11 cellular contexts compared by ENCODE assay signal in genomic region chr17:43721537-43722268, GRCh38. TPM values are rescaled to one million over a fixed set of nuclear protein-coding genes. Genes with fewer than 3 reads are reported as not detected.
A peak's percentile ranks its signal among the peaks of the same experiment; 100 is the strongest.
DNase-seq lines count a peak whose midpoint lies in the region; ATAC-seq, FAIRE-seq and TF ChIP-seq lines count a peak whose summit lies in the region.
"Had no signal": no experiment of that assay in that cellular context is flagged by ENCODE, and none has a peak within 500 bp of the region (broad histone marks: within the 10 kb centered on the region; RNA-seq: fewer than 3 reads in every experiment).

No MANE protein-coding gene starts in this region.

- H3K14ac ChIP-seq in H1 (ENCODE audit: insufficient read length): no peak overlapping the region

- H3K9me3 ChIP-seq in H1 (ENCODE audit: insufficient read depth in 2 of 2, low read depth in 1 of 2, low read length in 1 of 2): no peaks in the 10 kb centered on the region

- TF ChIP-seq EP300 in H1 (IDR thresholded peaks at IDR 0.05; ENCODE audit: borderline replicate concordance in 1 of 2, low read depth in 2 of 2, low read length in 2 of 2): no peak

- H4K8ac ChIP-seq in H1 (ENCODE audit: extremely low read depth, insufficient read depth, low read length): no peak overlapping the region

- no peaks in the 10 kb centered on the region for H3K27me3 Mint-ChIP-seq in activated naive CD4-positive, alpha-beta T cell treated with anti-CD3 and anti-CD28 coated beads for 36 hours (ENCODE audit: low read depth)

- no peak overlapping the region for H3K23ac ChIP-seq in H1 (ENCODE audit: insufficient read length)

- H2BK5ac ChIP-seq in H1 (ENCODE audit: low read depth, low read length): no peak overlapping the region

- H2AFZ ChIP-seq in H1 (ENCODE audit: low read length): no peak overlapping the region

- H3K56ac ChIP-seq in H1 (replicated peaks; ENCODE audit: insufficient read length, low read depth, low read length): no peak overlapping the region

- H3K27ac Mint-ChIP-seq in activated naive CD4-positive, alpha-beta T cell treated with anti-CD3 and anti-CD28 coated beads for 36 hours: no peak overlapping the region
- H3K27ac Mint-ChIP-seq in stimulated activated effector memory CD8-positive, alpha-beta T cell treated with anti-CD3 and anti-CD28 coated beads, Interleukin-12 subunit alpha, Interleukin-12 subunit beta, amount 100 ng/mL, for 72 hours: peak overlapping the region; percentile 95

- peak overlapping the region in 2 of 4 experiments; percentile 38 to 68; a peak in 3 of 8 replicates for H3K4me3 ChIP-seq in H1 (ENCODE audit: extremely low read depth in 1 of 4, insufficient read depth in 2 of 4, low read depth in 3 of 4, low read length in 4 of 4)

- no peaks in the 10 kb centered on the region for H3K9me3 Mint-ChIP-seq in activated naive CD4-positive, alpha-beta T cell treated with anti-CD3 and anti-CD28 coated beads for 36 hours
- H3K9me3 Mint-ChIP-seq in stimulated activated effector memory CD8-positive, alpha-beta T cell treated with anti-CD3 and anti-CD28 coated beads, Interleukin-12 subunit alpha, Interleukin-12 subunit beta, amount 100 ng/mL, for 72 hours: no peaks in the 10 kb centered on the region

- TF ChIP-seq RAD21 in H1 (IDR thresholded peaks at IDR 0.05 in 1 of 2, conservative IDR thresholded peaks at IDR 0.05 in 1 of 2; ENCODE audit: low read depth in 2 of 2, low read length in 2 of 2): no peak

- peaks cover 5% of the 10 kb centered on the region; the same call in 1 of the 2 replicates for H3K23me2 ChIP-seq in H1 (ENCODE audit: low read depth, low read length)

- POLR2A ChIA-PET in H1 (lab: Charles Lee; ENCODE audit: partially characterized antibody): interaction anchor here (1.2 to 2.0 kb wide), 4 partner anchors 8 to 38 kb away, joined by 3 to 7 read pairs (median 6); no protein-coding TSS in a partner anchor

- H3K4me3 Mint-ChIP-seq in activated naive CD4-positive, alpha-beta T cell treated with anti-CD3 and anti-CD28 coated beads for 36 hours: peak overlapping the region; percentile 89
- peak overlapping the region; percentile 86 for H3K4me3 Mint-ChIP-seq in stimulated activated effector memory CD8-positive, alpha-beta T cell treated with anti-CD3 and anti-CD28 coated beads, Interleukin-12 subunit alpha, Interleukin-12 subunit beta, amount 100 ng/mL, for 72 hours

- no peak for FAIRE-seq in H1 (lab: Jason Lieb, UNC)

- no peak overlapping the region for H3K27ac ChIP-seq in H1 (ENCODE audit: low read depth, low read length)

- no peak overlapping the region for H2AK5ac ChIP-seq in H1 (ENCODE audit: low read depth, low read length)

- no peaks in the 10 kb centered on the region for H3K79me1 ChIP-seq in H1 (ENCODE audit: low read depth, low read length)

- DNase-seq in activated naive CD4-positive, alpha-beta T cell treated with anti-CD3 and anti-CD28 coated beads for 36 hours: no peak
- no peak for DNase-seq in activated naive CD4-positive, alpha-beta T cell treated with Interleukin-2 at 50 U/mL for 16 hours
- DNase-seq in OCI-M1 (lab: John Stamatoyannopoulos, UW): peak; percentile 59
- no peak for DNase-seq in H1 (ENCODE audit: low read depth in 1 of 2, low spot score in 2 of 2)
- DNase-seq in stimulated activated effector memory CD8-positive, alpha-beta T cell treated with anti-CD3 and anti-CD28 coated beads, Interleukin-12 subunit alpha, Interleukin-12 subunit beta, amount 100 ng/mL, for 72 hours (ENCODE audit: low spot score in 2 of 2): no peak
- no peak for DNase-seq in NCI-H345 treated with DMSO at 0.1 percent for 48 hours (lab: John Stamatoyannopoulos, UW; ENCODE audit: unreplicated experiment)
- DNase-seq: Kasumi-1, NCI-H526 treated with DMSO at 0.1 percent for 48 hours, nucleus accumbens had no signal

- no peak for ATAC-seq in stimulated activated effector memory CD8-positive, alpha-beta T cell treated with anti-CD3 and anti-CD28 coated beads, Interleukin-12 subunit alpha, Interleukin-12 subunit beta, amount 100 ng/mL, for 72 hours
- no peak for ATAC-seq in GM18861 (IDR thresholded peaks at IDR 0.05; ENCODE audit: unreplicated experiment)
- no peak for ATAC-seq in GM19395 (IDR thresholded peaks at IDR 0.05; ENCODE audit: unreplicated experiment)

- no peak overlapping the region for H2BK20ac ChIP-seq in H1 (ENCODE audit: low read length)

- peak overlapping the region in 1 of 2 experiments; percentile 60; a peak in 1 of 4 replicates for H3K4me2 ChIP-seq in H1 (ENCODE audit: insufficient read depth in 1 of 2, low read depth in 2 of 2, low read length in 2 of 2)

- intact Hi-C loops in activated naive CD4-positive, alpha-beta T cell treated with anti-CD3 and anti-CD28 coated beads for 36 hours (cut with micrococcal nuclease): no loop called here

- H3K36me3 Mint-ChIP-seq in activated naive CD4-positive, alpha-beta T cell treated with anti-CD3 and anti-CD28 coated beads for 36 hours (ENCODE audit: low read depth): no peaks in the 10 kb centered on the region
- H3K36me3 Mint-ChIP-seq in stimulated activated effector memory CD8-positive, alpha-beta T cell treated with anti-CD3 and anti-CD28 coated beads, Interleukin-12 subunit alpha, Interleukin-12 subunit beta, amount 100 ng/mL, for 72 hours: no peaks in the 10 kb centered on the region

- no peak overlapping the region for H2BK15ac ChIP-seq in H1 (ENCODE audit: low read length)

- no peak for TF ChIP-seq CTCF in H1 (IDR thresholded peaks at IDR 0.05; ENCODE audit: control extremely low read depth in 1 of 3, insufficient read depth in 1 of 3, low read depth in 1 of 3, low read length in 3 of 3)

- peaks cover 0 to 3% (median 1%) of the 10 kb centered on the region in 4 experiments; a peak in 3 of 7 replicates for H3K4me1 ChIP-seq in H1 (replicated peaks in 1 of 4; ENCODE audit: control insufficient read depth in 3 of 4, insufficient read depth in 4 of 4, low read length in 3 of 4)

- H3K9ac ChIP-seq in H1 (replicated peaks in 1 of 4; ENCODE audit: extremely low read depth in 1 of 4, low read depth in 3 of 4, low read length in 3 of 4): no peak overlapping the region

- no peaks in the 10 kb centered on the region for H3K79me2 ChIP-seq in H1 (ENCODE audit: control insufficient read depth in 1 of 2, insufficient read depth in 2 of 2, low read length in 2 of 2)

- no peak for TF ChIP-seq POLR2A in H1 (IDR thresholded peaks at IDR 0.05; ENCODE audit: control extremely low read depth in 1 of 2, low read depth in 2 of 2, low read length in 2 of 2)

- H2BK120ac ChIP-seq in H1 (replicated peaks; ENCODE audit: low read depth, low read length): no peak overlapping the region

- no peak overlapping the region for H4K5ac ChIP-seq in H1 (ENCODE audit: insufficient read length, low read depth, low read length)

- H3K4me1 Mint-ChIP-seq in activated naive CD4-positive, alpha-beta T cell treated with anti-CD3 and anti-CD28 coated beads for 36 hours (ENCODE audit: low read depth): peaks cover 18% of the 10 kb centered on the region
- peaks cover 24% of the 10 kb centered on the region for H3K4me1 Mint-ChIP-seq in stimulated activated effector memory CD8-positive, alpha-beta T cell treated with anti-CD3 and anti-CD28 coated beads, Interleukin-12 subunit alpha, Interleukin-12 subunit beta, amount 100 ng/mL, for 72 hours

- H3K4ac ChIP-seq in H1 (replicated peaks; ENCODE audit: insufficient read length, low read depth, low read length): peak overlapping the region; percentile 47

- H2BK12ac ChIP-seq in H1 (ENCODE audit: low read depth, low read length): peak overlapping the region; percentile 41; the same call in 1 of the 2 replicates

- H3K27me3 ChIP-seq in H1 (replicated peaks in 1 of 4; ENCODE audit: control insufficient read depth in 3 of 4, extremely low read depth in 1 of 4, insufficient read depth in 3 of 4, low read length in 3 of 4): no peaks in the 10 kb centered on the region

- 75% methylated on average over 4 of the region's 4 CpGs; no CpG with 5 or more reads in 1 of the 2 experiments for WGBS in H1 (ENCODE audit: extremely low coverage in 1 of 2, insufficient coverage in 1 of 2, insufficient read length in 1 of 2, insufficient replicate concordance in 2 of 2, low coverage in 1 of 2, low lambda C conversion rate in 2 of 2, missing lambda C conversion rate in 1 of 2), 2 experiments

- no peak overlapping the region for H4K91ac ChIP-seq in H1 (replicated peaks; ENCODE audit: insufficient read length, low read length)

- no peak overlapping the region for H3K18ac ChIP-seq in H1 (ENCODE audit: extremely low read depth, low read length)

- CTCF ChIA-PET in activated naive CD4-positive, alpha-beta T cell treated with anti-CD3 and anti-CD28 coated beads for 36 hours (lab: Charles Lee): interaction anchor here (1.3 kb wide), 2 partner anchors 14 to 26 kb away, joined by 3 to 5 read pairs; no protein-coding TSS in a partner anchor
- CTCF ChIA-PET in H1 (lab: Charles Lee; ENCODE audit: partially characterized antibody): interaction anchor here (0.8 to 4.3 kb wide), 7 partner anchors 11 to 37 kb away, joined by 3 to 32 read pairs (median 4); partner anchors contain the start of gene SOST

- H4K20me1 ChIP-seq in H1 (replicated peaks in 1 of 2; ENCODE audit: control insufficient read depth in 1 of 2, insufficient read depth in 2 of 2, low read length in 2 of 2): no peaks in the 10 kb centered on the region

- no peaks in the 10 kb centered on the region for H3K36me3 ChIP-seq in H1 (ENCODE audit: control insufficient read depth in 2 of 4, insufficient read depth in 4 of 4, low read length in 3 of 4)

RNA-seq across cellular contexts. Expression of gene SOST, which starts 36.9 kb away (rescaled TPM):
- not detected for total RNA-seq in activated naive CD4-positive, alpha-beta T cell treated with anti-CD3 and anti-CD28 coated beads for 36 hours
- not detected in 2 replicates for total RNA-seq in H1 (2021; fragmentation: NEBNext Ultra II Directional; extraction: Animal tissue kit (Norgen Biotek cat#: 25700))
- 0.08 and 0.25 TPM in 2 replicates for polyA plus RNA-seq in H1 (2011; rRNA removed)
- 0.19 TPM for polyA plus RNA-seq in H1 (2011; cell fraction: cytosol; rRNA removed)
- 0.14 TPM for polyA plus RNA-seq in H1 (2011; cell fraction: nucleus; rRNA removed)
- polyA plus RNA-seq in H1 (2012, experiment 1 of 2): 0.12 to 0.27 TPM (median 0.15 TPM) in 4 replicates
- 0.21 TPM for polyA plus RNA-seq in H1 (2012, experiment 2 of 2)
- polyA plus RNA-seq in H1 (2013, experiment 1 of 2): 0.08 TPM
- 0.09 TPM for polyA plus RNA-seq in H1 (2013, experiment 2 of 2)
- polyA minus RNA-seq in H1 (2011; rRNA and poly(A)+ RNA removed): not detected in 2 replicates
- polyA minus RNA-seq in H1 (2011; cell fraction: cytosol; rRNA and poly(A)+ RNA removed): not detected
- not detected for polyA minus RNA-seq in H1 (2011; cell fraction: nucleus; rRNA and poly(A)+ RNA removed)

RNA-seq across cellular contexts. Expression of gene DUSP3, which starts 57.1 kb away (rescaled TPM):
- 10 to 100 TPM; 12.2 to 13.5 TPM for total RNA-seq in activated naive CD4-positive, alpha-beta T cell treated with anti-CD3 and anti-CD28 coated beads for 36 hours
- 21.2 and 21.4 TPM in 2 replicates for total RNA-seq in H1 (2021; fragmentation: NEBNext Ultra II Directional; extraction: Animal tissue kit (Norgen Biotek cat#: 25700))
- polyA plus RNA-seq in H1 (2011; rRNA removed): 15.1 and 19.9 TPM in 2 replicates
- 18.8 TPM for polyA plus RNA-seq in H1 (2011; cell fraction: cytosol; rRNA removed)
- 27.1 TPM for polyA plus RNA-seq in H1 (2011; cell fraction: nucleus; rRNA removed)
- 12.9 to 15.0 TPM (median 13.8 TPM) in 4 replicates for polyA plus RNA-seq in H1 (2012, experiment 1 of 2)
- 9.8 TPM for polyA plus RNA-seq in H1 (2012, experiment 2 of 2)
- 21.3 TPM for polyA plus RNA-seq in H1 (2013, experiment 1 of 2)
- 19.4 TPM for polyA plus RNA-seq in H1 (2013, experiment 2 of 2)
- polyA minus RNA-seq in H1 (2011; rRNA and poly(A)+ RNA removed): 21.2 and 27.2 TPM in 2 replicates
- polyA minus RNA-seq in H1 (2011; cell fraction: cytosol; rRNA and poly(A)+ RNA removed): 16.0 TPM
- polyA minus RNA-seq in H1 (2011; cell fraction: nucleus; rRNA and poly(A)+ RNA removed): 16.2 TPM

RNA-seq across cellular contexts. Expression of gene CFAP97D1, which starts 58.5 kb away (rescaled TPM):
- total RNA-seq in activated naive CD4-positive, alpha-beta T cell treated with anti-CD3 and anti-CD28 coated beads for 36 hours: not detected
- total RNA-seq in H1 (2021; fragmentation: NEBNext Ultra II Directional; extraction: Animal tissue kit (Norgen Biotek cat#: 25700)): 0.07 TPM in 1 of 2 replicates, not detected in the other
- 0.02 and 0.03 TPM in 2 replicates for polyA plus RNA-seq in H1 (2011; rRNA removed)
- polyA plus RNA-seq in H1 (2011; cell fraction: cytosol; rRNA removed): 0.03 TPM
- polyA plus RNA-seq in H1 (2011; cell fraction: nucleus; rRNA removed): 0.03 TPM
- 0.04 TPM in 2 of 4 replicates, not detected in the others for polyA plus RNA-seq in H1 (2012, experiment 1 of 2)
- not detected for polyA plus RNA-seq in H1 (2012, experiment 2 of 2)
- polyA plus RNA-seq in H1 (2013, experiment 1 of 2): 0.08 TPM
- polyA plus RNA-seq in H1 (2013, experiment 2 of 2): 0.04 TPM
- 0.09 and 0.15 TPM in 2 replicates for polyA minus RNA-seq in H1 (2011; rRNA and poly(A)+ RNA removed)
- not detected for polyA minus RNA-seq in H1 (2011; cell fraction: cytosol; rRNA and poly(A)+ RNA removed)
- polyA minus RNA-seq in H1 (2011; cell fraction: nucleus; rRNA and poly(A)+ RNA removed): not detected

RNA-seq across cellular contexts. Expression of gene MEOX1, which starts 60.0 kb away (rescaled TPM):
- total RNA-seq in activated naive CD4-positive, alpha-beta T cell treated with anti-CD3 and anti-CD28 coated beads for 36 hours: under 1 TPM; 0.12 to 0.17 TPM
- total RNA-seq in H1 (2021; fragmentation: NEBNext Ultra II Directional; extraction: Animal tissue kit (Norgen Biotek cat#: 25700)): not detected in 2 replicates
- polyA plus RNA-seq in H1 (2011; rRNA removed): 0.03 TPM in 1 of 2 replicates, not detected in the other
- polyA plus RNA-seq in H1 (2011; cell fraction: cytosol; rRNA removed): not detected
- polyA plus RNA-seq in H1 (2011; cell fraction: nucleus; rRNA removed): 0.07 TPM
- polyA plus RNA-seq in H1 (2012, experiment 1 of 2): 0.11 to 0.12 TPM in 2 of 4 replicates, not detected in the others
- polyA plus RNA-seq in H1 (2012, experiment 2 of 2): not detected
- 0.04 TPM for polyA plus RNA-seq in H1 (2013, experiment 1 of 2)
- 0.11 TPM for polyA plus RNA-seq in H1 (2013, experiment 2 of 2)
- polyA minus RNA-seq in H1 (2011; rRNA and poly(A)+ RNA removed): not detected in 2 replicates
- not detected for polyA minus RNA-seq in H1 (2011; cell fraction: cytosol; rRNA and poly(A)+ RNA removed)
- 0.20 TPM for polyA minus RNA-seq in H1 (2011; cell fraction: nucleus; rRNA and poly(A)+ RNA removed)
